In genomic region chr10:132401396-132402168, GRCh38 we compare ENCODE assay signal across 1 cellular context.
TF ChIP-seq lines count a peak whose summit lies in the region.

No MANE protein-coding gene starts in this region.

TF ChIP-seq in H1, 55 proteins besides CTCF, POLR2A, EP300 and RAD21 (continued from another document):
- TF ChIP-seq TCF12 (IDR thresholded peaks at IDR 0.05; ENCODE audit: low read depth, low read length), result no peak
- no peak for TF ChIP-seq TAF1 (IDR thresholded peaks at IDR 0.05; ENCODE audit: low read depth, low read length)
- TF ChIP-seq POU5F1 (IDR thresholded peaks at IDR 0.05; ENCODE audit: low read depth, low read length), result no peak
- no peak for TF ChIP-seq SIX5 (IDR thresholded peaks at IDR 0.05; ENCODE audit: low read depth, low read length)
- TF ChIP-seq HDAC6 (IDR thresholded peaks at IDR 0.05; ENCODE audit: low read depth, low read length), result no peak
- TF ChIP-seq NANOG (IDR thresholded peaks at IDR 0.05; ENCODE audit: insufficient read depth, low read depth, low read length, poor library complexity, severe bottlenecking), result no peak
- no peak for TF ChIP-seq JUN (IDR thresholded peaks at IDR 0.05; ENCODE audit: low read depth, low read length)
- no peak for TF ChIP-seq TBP (IDR thresholded peaks at IDR 0.05; ENCODE audit: low read depth, low read length)
- TF ChIP-seq CBX5 (IDR thresholded peaks at IDR 0.05; ENCODE audit: low read depth, low read length), result no peak
- TF ChIP-seq EGR1 (IDR thresholded peaks at IDR 0.05; ENCODE audit: borderline replicate concordance, low read depth, low read length), result no peak
